ENCODE assay signal across 40 cellular contexts in the genomic region with DNA sequence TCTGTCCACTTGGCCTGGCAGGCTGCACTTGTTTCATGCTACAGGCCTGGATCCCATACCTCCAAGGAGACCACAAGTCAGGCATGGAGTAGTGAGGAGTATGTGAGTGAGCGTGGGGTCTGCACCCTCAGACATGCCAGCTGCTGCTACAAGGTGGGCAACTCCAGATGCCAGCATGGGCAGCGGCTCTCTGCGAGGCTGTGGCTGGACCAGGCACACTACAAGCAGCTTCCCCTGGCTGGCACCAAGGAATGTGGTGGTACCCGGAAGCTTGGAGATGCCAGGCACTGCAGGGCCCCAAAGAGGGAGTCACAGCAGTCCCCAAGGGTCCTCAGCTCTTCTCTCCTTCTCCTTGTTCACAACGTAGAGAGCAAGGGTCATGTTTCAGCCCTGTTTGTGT. TPM values are rescaled to one million over a fixed set of nuclear protein-coding genes. Genes with fewer than 3 reads are reported as not detected.
"Had no signal": no experiment of that assay in that cellular context is flagged by ENCODE, and none has a peak within 500 bp of the region (broad histone marks: within the 10 kb centered on the region; RNA-seq: fewer than 3 reads in every experiment).

No MANE protein-coding gene starts in this region.

- DNase-seq: activated B cell treated with CpG ODN at 0.5 μM for 24 hours; activated CD4-positive, alpha-beta memory T cell treated with anti-CD3 and anti-CD28 coated beads for 36 hours; activated CD4-positive, alpha-beta T cell treated with anti-CD3 and anti-CD28 coated beads for 4 hours; activated CD4-positive, alpha-beta T cell treated with anti-CD3 and anti-CD28 coated beads, Interleukin-2, amount 10 ng/mL, durations not matched to agents 24 days and 14 days; activated CD4-positive, alpha-beta T cell treated with anti-CD3 and anti-CD28 coated beads, Interleukin-2, amount 50 U/mL, for 1 hour; activated CD4-positive, alpha-beta T cell treated with anti-CD3 and anti-CD28 coated beads, Interleukin-2, amount 50 U/mL, for 4 hours; activated CD4-positive, CD25-positive, alpha-beta regulatory T cell treated with anti-CD3 and anti-CD28 coated beads, Interleukin-2, amount 50 U/mL, for 72 hours; activated CD8-positive, alpha-beta memory T cell treated with anti-CD3 and anti-CD28 coated beads, Interleukin-2, amount 50 U/mL, for 4 hours; activated CD8-positive, alpha-beta T cell treated with anti-CD3 and anti-CD28 coated beads for 36 hours; activated effector memory CD4-positive, alpha-beta T cell treated with anti-CD3 and anti-CD28 coated beads, Interleukin-2, amount 50 U/mL, for 16 hours; activated gamma-delta T cell treated with Interleukin-2 at 50 U/mL for 16 hours; activated naive CD4-positive, alpha-beta T cell; activated naive CD4-positive, alpha-beta T cell treated with anti-CD3 and anti-CD28 coated beads for 36 hours; activated naive CD8-positive, alpha-beta T cell treated with anti-CD3 and anti-CD28 coated beads, Interleukin-2, amount 10 ng/mL, durations not matched to agents 7 days and 5 days; activated naive CD8-positive, alpha-beta T cell treated with anti-CD3 and anti-CD28 coated beads, Interleukin-2, amount 50 U/mL, for 24 hours; activated T-cell treated with anti-CD3 and anti-CD28 coated beads for 4 hours; activated T-cell treated with anti-CD3 and anti-CD28 coated beads, Interleukin-2, amount 50 U/mL, for 1 hour; activated T-cell treated with anti-CD3 and anti-CD28 coated beads, Interleukin-2, amount 50 U/mL, for 4 hours; activated T-cell treated with anti-CD3 and anti-CD28 coated beads, Interleukin-2, amount 50 U/mL, for 72 hours; amygdala; anterior cingulate cortex; caudate nucleus; cerebellar nuclear complex; T-helper 1 cell; T-helper 2 cell; T-helper 9 cell had no signal

- H3K27me3 Mint-ChIP-seq: activated B cell treated with CpG ODN at 0.5 μM for 24 hours; activated CD4-positive, alpha-beta memory T cell treated with anti-CD3 and anti-CD28 coated beads for 36 hours; activated CD4-positive, alpha-beta T cell treated with anti-CD3 and anti-CD28 coated beads, Interleukin-2, amount 10 ng/mL, durations not matched to agents 24 days and 14 days; activated CD8-positive, alpha-beta T cell treated with anti-CD3 and anti-CD28 coated beads for 36 hours; activated naive CD8-positive, alpha-beta T cell treated with anti-CD3 and anti-CD28 coated beads, Interleukin-2, amount 10 ng/mL, durations not matched to agents 7 days and 5 days; activated naive CD8-positive, alpha-beta T cell treated with anti-CD3 and anti-CD28 coated beads, Interleukin-2, amount 50 U/mL, for 24 hours; activated T-helper 17 cell treated with anti-CD3 and anti-CD28 coated beads, Interleukin-2, amount 50 U/mL, for 72 hours; central memory CD8-positive, alpha-beta T cell had no signal

- H3K27me3 ChIP-seq: ascending aorta, cardiac muscle cell had no signal

- FAIRE-seq: bronchial epithelial cell, TTC549 had no signal

- H3K4me1 ChIP-seq: ascending aorta had no signal

- H3K4me3 ChIP-seq: ascending aorta, cardiac muscle cell had no signal

- H3K27ac ChIP-seq: ascending aorta, cardiac muscle cell, VCaP had no signal

- H3K36me3 ChIP-seq: ascending aorta, cardiac muscle cell had no signal

- H3K9me3 Mint-ChIP-seq: activated CD4-positive, alpha-beta memory T cell treated with anti-CD3 and anti-CD28 coated beads for 36 hours; central memory CD8-positive, alpha-beta T cell had no signal

- H3K27ac Mint-ChIP-seq: activated B cell treated with CpG ODN at 0.5 μM for 24 hours; activated CD4-positive, alpha-beta memory T cell treated with anti-CD3 and anti-CD28 coated beads for 36 hours; activated CD4-positive, alpha-beta T cell treated with anti-CD3 and anti-CD28 coated beads, Interleukin-2, amount 10 ng/mL, durations not matched to agents 24 days and 14 days; activated CD8-positive, alpha-beta T cell treated with anti-CD3 and anti-CD28 coated beads for 36 hours; activated naive CD4-positive, alpha-beta T cell treated with anti-CD3 and anti-CD28 coated beads for 36 hours; activated naive CD4-positive, alpha-beta T cell treated with anti-CD3 and anti-CD28 coated beads, Interleukin-2, amount 50 U/mL, for 24 hours; activated naive CD8-positive, alpha-beta T cell; activated naive CD8-positive, alpha-beta T cell treated with anti-CD3 and anti-CD28 coated beads, Interleukin-2, amount 10 ng/mL, durations not matched to agents 7 days and 5 days; activated naive CD8-positive, alpha-beta T cell treated with anti-CD3 and anti-CD28 coated beads, Interleukin-2, amount 50 U/mL, for 24 hours; activated T-cell treated with anti-CD3 and anti-CD28 coated beads, Interleukin-2, amount 50 U/mL, for 72 hours; activated T-helper 1 cell treated with anti-CD3 and anti-CD28 coated beads, Interleukin-12 subunit alpha, Interleukin-12 subunit beta, Interleukin-2, Interleukin-4 antibody, amounts not matched to agents 30 ng/mL and 10 ng/mL and 1 ng/mL, durations not matched to agents 14 hours and 24 hours and 36 hours; activated T-helper 17 cell treated with anti-CD3 and anti-CD28 coated beads, Interleukin-2, amount 50 U/mL, for 72 hours; brain; T-helper 1 cell treated with Interleukin-12 subunit alpha and Interleukin-12 subunit beta and Interleukin-4 antibody, amounts not matched to agents 30 μg/mL and 1 μg/mL, for 36 hours; T-helper 2 cell treated with Interferon-gamma antibody and Interleukin-4, amounts not matched to agents 5 μg/mL and 100 μg/mL, for 36 hours had no signal

- H3K36me3 Mint-ChIP-seq: activated CD4-positive, alpha-beta memory T cell treated with anti-CD3 and anti-CD28 coated beads for 36 hours; activated naive CD4-positive, alpha-beta T cell treated with anti-CD3 and anti-CD28 coated beads, Interleukin-2, amount 50 U/mL, for 24 hours; activated naive CD8-positive, alpha-beta T cell; activated naive CD8-positive, alpha-beta T cell treated with anti-CD3 and anti-CD28 coated beads, Interleukin-2, amount 10 ng/mL, durations not matched to agents 7 days and 5 days; brain had no signal

- H3K4me1 Mint-ChIP-seq: activated B cell treated with CpG ODN at 0.5 μM for 24 hours; activated CD4-positive, alpha-beta T cell treated with anti-CD3 and anti-CD28 coated beads, Interleukin-2, amount 10 ng/mL, durations not matched to agents 24 days and 14 days; activated naive CD4-positive, alpha-beta T cell treated with anti-CD3 and anti-CD28 coated beads, Interleukin-2, amount 50 U/mL, for 24 hours; activated naive CD8-positive, alpha-beta T cell treated with anti-CD3 and anti-CD28 coated beads, Interleukin-2, amount 10 ng/mL, durations not matched to agents 7 days and 5 days; activated naive CD8-positive, alpha-beta T cell treated with anti-CD3 and anti-CD28 coated beads, Interleukin-2, amount 50 U/mL, for 24 hours; activated T-helper 17 cell treated with anti-CD3 and anti-CD28 coated beads, Interleukin-2, amount 50 U/mL, for 72 hours; brain; central memory CD8-positive, alpha-beta T cell had no signal

- H3K4me3 Mint-ChIP-seq: activated B cell treated with CpG ODN at 0.5 μM for 24 hours; activated CD4-positive, alpha-beta memory T cell treated with anti-CD3 and anti-CD28 coated beads for 36 hours; activated CD4-positive, alpha-beta T cell treated with anti-CD3 and anti-CD28 coated beads, Interleukin-2, amount 10 ng/mL, durations not matched to agents 24 days and 14 days; activated CD8-positive, alpha-beta T cell treated with anti-CD3 and anti-CD28 coated beads for 36 hours; activated naive CD4-positive, alpha-beta T cell treated with anti-CD3 and anti-CD28 coated beads for 36 hours; activated naive CD4-positive, alpha-beta T cell treated with anti-CD3 and anti-CD28 coated beads, Interleukin-2, amount 50 U/mL, for 24 hours; activated naive CD8-positive, alpha-beta T cell; activated naive CD8-positive, alpha-beta T cell treated with anti-CD3 and anti-CD28 coated beads, Interleukin-2, amount 10 ng/mL, durations not matched to agents 7 days and 5 days; activated naive CD8-positive, alpha-beta T cell treated with anti-CD3 and anti-CD28 coated beads, Interleukin-2, amount 50 U/mL, for 24 hours; activated T-cell treated with anti-CD3 and anti-CD28 coated beads, Interleukin-2, amount 50 U/mL, for 4 hours; activated T-cell treated with anti-CD3 and anti-CD28 coated beads, Interleukin-2, amount 50 U/mL, for 72 hours; activated T-helper 1 cell treated with anti-CD3 and anti-CD28 coated beads, Interleukin-12 subunit alpha, Interleukin-12 subunit beta, Interleukin-2, Interleukin-4 antibody, amounts not matched to agents 30 ng/mL and 10 ng/mL and 1 ng/mL, durations not matched to agents 14 hours and 24 hours and 36 hours; activated T-helper 17 cell treated with anti-CD3 and anti-CD28 coated beads, Interleukin-2, amount 50 U/mL, for 72 hours; brain; central memory CD8-positive, alpha-beta T cell; T-helper 1 cell treated with Interleukin-12 subunit alpha and Interleukin-12 subunit beta and Interleukin-4 antibody, amounts not matched to agents 30 μg/mL and 1 μg/mL, for 36 hours; T-helper 2 cell treated with Interferon-gamma antibody and Interleukin-4, amounts not matched to agents 5 μg/mL and 100 μg/mL, for 36 hours had no signal

- H3K9me3 ChIP-seq: ascending aorta had no signal

- ATAC-seq: activated CD8-positive, alpha-beta T cell treated with anti-CD3 and anti-CD28 coated beads for 36 hours; activated naive CD8-positive, alpha-beta T cell treated with anti-CD3 and anti-CD28 coated beads, Interleukin-2, amount 50 U/mL, for 24 hours; activated T-cell treated with anti-CD3 and anti-CD28 coated beads, Interleukin-2, amount 50 U/mL, for 4 hours; activated T-cell treated with anti-CD3 and anti-CD28 coated beads, Interleukin-2, amount 50 U/mL, for 72 hours; activated T-helper 17 cell treated with anti-CD3 and anti-CD28 coated beads, Interleukin-2, amount 50 U/mL, for 72 hours had no signal

RNA-seq across cellular contexts. Expression of a gene that starts 16.1 kb away (rescaled TPM):
- total RNA-seq: activated B cell treated with CpG ODN at 0.5 μM for 24 hours; activated CD4-positive, alpha-beta memory T cell treated with anti-CD3 and anti-CD28 coated beads for 36 hours; activated CD4-positive, alpha-beta T cell treated with anti-CD3 and anti-CD28 coated beads, Interleukin-2, amount 10 ng/mL, durations not matched to agents 24 days and 14 days; activated CD8-positive, alpha-beta memory T cell treated with anti-CD3 and anti-CD28 coated beads for 36 hours; activated CD8-positive, alpha-beta T cell treated with anti-CD3 and anti-CD28 coated beads for 36 hours; activated naive CD4-positive, alpha-beta T cell treated with anti-CD3 and anti-CD28 coated beads for 36 hours; activated naive CD8-positive, alpha-beta T cell treated with anti-CD3 and anti-CD28 coated beads, Interleukin-2, amount 10 ng/mL, durations not matched to agents 7 days and 5 days; activated T-cell treated with anti-CD3 and anti-CD28 coated beads, Interleukin-2, amount 50 U/mL, for 4 hours; activated T-cell treated with anti-CD3 and anti-CD28 coated beads, Interleukin-2, amount 50 U/mL, for 72 hours; activated T-helper 1 cell treated with anti-CD3 and anti-CD28 coated beads, Interleukin-12 subunit alpha, Interleukin-12 subunit beta, Interleukin-2, Interleukin-4 antibody, amounts not matched to agents 30 ng/mL and 10 ng/mL and 1 ng/mL, durations not matched to agents 14 hours and 24 hours and 36 hours; activated T-helper 17 cell treated with anti-CD3 and anti-CD28 coated beads, Interleukin-2, amount 50 U/mL, for 72 hours; ascending aorta had no signal
